Comparison of ENCODE assay signal across 26 cellular contexts in the genomic region with DNA sequence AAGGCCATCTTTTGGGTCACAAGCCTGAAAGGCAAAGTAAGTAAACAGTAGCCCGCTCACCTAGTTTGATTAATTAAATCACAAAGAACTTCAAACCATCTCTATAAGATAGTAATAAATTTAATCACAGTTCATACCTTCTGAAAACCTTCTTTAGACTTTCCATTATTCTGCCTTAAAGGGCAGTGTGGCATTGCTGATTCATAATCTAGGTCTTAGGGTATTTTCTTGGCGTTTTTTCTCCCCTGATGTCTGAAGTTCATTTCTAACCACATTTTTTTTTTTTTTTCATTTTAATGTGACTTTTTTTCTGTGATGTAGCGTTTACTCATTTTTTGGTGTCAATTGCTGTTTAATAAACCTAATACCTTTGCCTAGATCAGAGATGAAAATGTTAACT. TPM values are rescaled to one million over a fixed set of nuclear protein-coding genes. Genes with fewer than 3 reads are reported as not detected.
"Had no signal": no experiment of that assay in that cellular context is flagged by ENCODE, and none has a peak within 500 bp of the region (broad histone marks: within the 10 kb centered on the region; RNA-seq: fewer than 3 reads in every experiment).

No MANE protein-coding gene starts in this region.

- H3K4me3 Mint-ChIP-seq: dendritic cell treated with granulocyte-macrophage colony-stimulating factor and Interleukin-4, amounts not matched to agents 40 ng/mL and 50 ng/mL, for 4 days; effector memory CD8-positive, alpha-beta T cell; endodermal cell had no signal

- DNase-seq: colonic mucosa; cortex of kidney; dermis blood vessel endothelial cell; dorsolateral prefrontal cortex; effector CD4-positive, alpha-beta T cell; effector CD8-positive, alpha-beta T cell; effector memory CD4-positive, alpha-beta T cell; effector memory CD8-positive, alpha-beta T cell; endodermal cell; erythroblast; esophagus squamous epithelium; foreskin fibroblast; foreskin keratinocyte; foreskin melanocyte; gastrocnemius medialis; glutamatergic neuron; head of caudate nucleus; heart left ventricle; heart right ventricle had no signal

- H3K27me3 Mint-ChIP-seq: dendritic cell treated with granulocyte-macrophage colony-stimulating factor and Interleukin-4, amounts not matched to agents 40 ng/mL and 50 ng/mL, for 4 days; effector memory CD8-positive, alpha-beta T cell had no signal

- H3K9me3 ChIP-seq: colonic mucosa, esophagus muscularis mucosa, esophagus squamous epithelium, gastrocnemius medialis, gastroesophageal sphincter, heart left ventricle, heart right ventricle had no signal

- ATAC-seq: effector memory CD8-positive, alpha-beta T cell; esophagus mucosa; foreskin keratinocyte; gastrocnemius medialis; gastroesophageal sphincter; heart left ventricle; heart right ventricle had no signal

- H3K27ac ChIP-seq: colonic mucosa, coronary artery, dorsolateral prefrontal cortex, epithelial cell of prostate, esophagus muscularis mucosa, esophagus squamous epithelium, foreskin keratinocyte, gastrocnemius medialis, gastroesophageal sphincter, heart left ventricle, heart right ventricle had no signal

- H3K4me1 Mint-ChIP-seq: endodermal cell had no signal

- H3K27ac Mint-ChIP-seq: dendritic cell treated with granulocyte-macrophage colony-stimulating factor and Interleukin-4, amounts not matched to agents 40 ng/mL and 50 ng/mL, for 4 days; effector memory CD8-positive, alpha-beta T cell; endodermal cell had no signal

- H3K9me3 Mint-ChIP-seq: dendritic cell treated with granulocyte-macrophage colony-stimulating factor and Interleukin-4, amounts not matched to agents 40 ng/mL and 50 ng/mL, for 4 days; effector memory CD8-positive, alpha-beta T cell; endodermal cell had no signal

- H3K27me3 ChIP-seq: colonic mucosa, dorsolateral prefrontal cortex, esophagus muscularis mucosa, esophagus squamous epithelium, foreskin keratinocyte, gastrocnemius medialis, gastroesophageal sphincter, heart left ventricle, heart right ventricle had no signal

- H3K4me1 ChIP-seq: colonic mucosa, foreskin keratinocyte, heart left ventricle had no signal

- H3K4me3 ChIP-seq: colonic mucosa, coronary artery, dorsolateral prefrontal cortex, esophagus muscularis mucosa, esophagus squamous epithelium, gastrocnemius medialis, gastroesophageal sphincter, heart left ventricle, heart right ventricle had no signal

RNA-seq across cellular contexts. Expression of gene LOXL4, which starts 27.5 kb away (rescaled TPM):
- total RNA-seq: frontal cortex had no signal
